1 cellular context compared by ENCODE assay signal in the genomic region with DNA sequence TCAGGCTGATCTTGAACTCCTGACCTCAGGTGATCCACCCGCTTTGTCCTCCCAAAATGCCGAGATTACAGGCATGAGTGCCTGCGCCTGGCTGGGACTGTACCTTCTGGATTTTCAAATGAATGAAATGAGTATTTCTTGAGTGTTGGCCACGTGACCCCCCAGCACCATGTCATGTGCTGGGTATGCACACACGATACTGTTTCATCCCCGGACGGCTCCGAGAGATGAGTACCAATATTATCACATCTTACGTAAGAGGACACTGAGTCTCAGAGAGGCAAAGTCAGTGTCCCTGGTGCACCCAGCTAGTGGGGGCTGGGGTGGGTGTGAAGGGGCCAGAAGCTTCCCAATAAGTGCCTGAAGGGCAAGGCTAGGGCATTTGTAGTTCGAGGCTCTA.
TF ChIP-seq lines count a peak whose summit lies in the region.

No MANE protein-coding gene starts in this region.

TF ChIP-seq in IMR-90, 13 proteins besides CTCF, POLR2A, EP300 and RAD21:
- no peak for TF ChIP-seq RCOR1 (IDR thresholded peaks at IDR 0.05; ENCODE audit: insufficient replicate concordance, low read length)
- TF ChIP-seq CEBPB (IDR thresholded peaks at IDR 0.05; ENCODE audit: low read depth, low read length), result no peak
- TF ChIP-seq, protein P1, sequence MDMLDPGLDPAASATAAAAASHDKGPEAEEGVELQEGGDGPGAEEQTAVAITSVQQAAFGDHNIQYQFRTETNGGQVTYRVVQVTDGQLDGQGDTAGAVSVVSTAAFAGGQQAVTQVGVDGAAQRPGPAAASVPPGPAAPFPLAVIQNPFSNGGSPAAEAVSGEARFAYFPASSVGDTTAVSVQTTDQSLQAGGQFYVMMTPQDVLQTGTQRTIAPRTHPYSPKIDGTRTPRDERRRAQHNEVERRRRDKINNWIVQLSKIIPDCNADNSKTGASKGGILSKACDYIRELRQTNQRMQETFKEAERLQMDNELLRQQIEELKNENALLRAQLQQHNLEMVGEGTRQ (IDR thresholded peaks at IDR 0.05; ENCODE audit: low read depth, low read length), result peak; percentile 61
